ENCODE assay signal across 24 cellular contexts in genomic region chr3:59802045-59802444, GRCh38.
A peak's percentile ranks its signal among the peaks of the same experiment; 100 is the strongest.
DNase-seq lines count a peak whose midpoint lies in the region; ATAC-seq and TF ChIP-seq lines count a peak whose summit lies in the region.
"Had no signal": no experiment of that assay in that cellular context is flagged by ENCODE, and none has a peak within 500 bp of the region (broad histone marks: within the 10 kb centered on the region; RNA-seq: fewer than 3 reads in every experiment).

No MANE protein-coding gene starts in this region.

- no peaks in the 10 kb centered on the region for H3K27me3 ChIP-seq in CD4-positive, alpha-beta T cell (ENCODE audit: control insufficient read depth, insufficient read depth, low read length)

- no peak overlapping the region for H3K27ac ChIP-seq in CD4-positive, alpha-beta T cell (ENCODE audit: low read depth, low read length)

- POLR2A ChIA-PET in CD4-positive, alpha-beta T cell (lab: Charles Lee): no interaction called here

- TF ChIP-seq CTCF in brain (conservative IDR thresholded peaks at IDR 0.05) (no peak), progenitor cell of endocrine pancreas (IDR thresholded peaks at IDR 0.05; ENCODE audit: unreplicated experiment) (no peak)
- no peak for TF ChIP-seq CTCF in CD4-positive, alpha-beta T cell (IDR thresholded peaks at IDR 0.05)

- intact Hi-C loops in CD4-positive, alpha-beta T cell (cut with DNase I, micrococcal nuclease): no loop called here

- no peak for ATAC-seq in GM18861 (IDR thresholded peaks at IDR 0.05; ENCODE audit: unreplicated experiment)
- ATAC-seq in CD4-positive, alpha-beta T cell (ENCODE audit: poor library complexity): no peak
- ATAC-seq: HepG2, K562, Panc1 had no signal

- no peak overlapping the region for H3K4me3 Mint-ChIP-seq in brain
- no peak overlapping the region for H3K4me3 Mint-ChIP-seq in progenitor cell of endocrine pancreas (ENCODE audit: low read depth)
- no peak overlapping the region for H3K4me3 Mint-ChIP-seq in CD4-positive, alpha-beta T cell
- H3K4me3 Mint-ChIP-seq: CD8-positive, alpha-beta memory T cell; HFFc6 had no signal

- DNase-seq in NCI-H2171 treated with DMSO at 0.1 percent for 48 hours (lab: John Stamatoyannopoulos, UW) (peak; percentile 17), NCI-H2171 (lab: John Stamatoyannopoulos, UW) (no peak), NCI-H1105 treated with DMSO at 0.1 percent for 48 hours (lab: John Stamatoyannopoulos, UW) (peak; percentile 14), progenitor cell of endocrine pancreas (ENCODE audit: low spot score, unreplicated experiment) (no peak), NCI-H2196 (lab: John Stamatoyannopoulos, UW; ENCODE audit: unreplicated experiment) (no peak)
- DNase-seq in CD4-positive, alpha-beta T cell: no peak
- DNase-seq: AML-193; C1 segment of cervical spinal cord; Calu3; CD8-positive, alpha-beta memory T cell; GF-D8; H9; HFFc6; NCI-H1694; NCI-H2081 treated with DMSO at 0.1 percent for 48 hours; NCI-H446; NCI-H526; SIG-M5; SK-N-SH had no signal

- H3K9me3 Mint-ChIP-seq in brain: peaks cover 0 to under 1% (median 0%) of the 10 kb centered on the region in 5 experiments
- no peaks in the 10 kb centered on the region for H3K9me3 Mint-ChIP-seq in progenitor cell of endocrine pancreas (ENCODE audit: low read depth)
- no peaks in the 10 kb centered on the region for H3K9me3 Mint-ChIP-seq in CD4-positive, alpha-beta T cell
- H3K9me3 Mint-ChIP-seq: H9, HFFc6 had no signal

- no peaks in the 10 kb centered on the region for H3K9me3 ChIP-seq in CD4-positive, alpha-beta T cell (ENCODE audit: control insufficient read depth, low read length)
- H3K9me3 ChIP-seq: SK-N-SH had no signal

- H3K4me1 Mint-ChIP-seq in brain (peaks cover 40% of the 10 kb centered on the region), progenitor cell of endocrine pancreas (ENCODE audit: low read depth) (peaks cover 32% of the 10 kb centered on the region)
- H3K4me1 Mint-ChIP-seq in CD4-positive, alpha-beta T cell (ENCODE audit: low read depth): peaks cover 38% of the 10 kb centered on the region

- CTCF ChIA-PET in CD4-positive, alpha-beta T cell (lab: Charles Lee): no interaction called here

- H3K36me3 Mint-ChIP-seq in brain (no peaks in the 10 kb centered on the region), progenitor cell of endocrine pancreas (ENCODE audit: insufficient read depth) (no peaks in the 10 kb centered on the region)
- peaks cover 42% of the 10 kb centered on the region for H3K36me3 Mint-ChIP-seq in CD4-positive, alpha-beta T cell (ENCODE audit: low read depth)

- H3K27me3 Mint-ChIP-seq in brain: peaks cover 3% of the 10 kb centered on the region
- no peaks in the 10 kb centered on the region for H3K27me3 Mint-ChIP-seq in progenitor cell of endocrine pancreas
- H3K27me3 Mint-ChIP-seq in CD4-positive, alpha-beta T cell: no peaks in the 10 kb centered on the region

- peak overlapping the region in 4 of 5 experiments; percentile 40 to 90 (median 86) for H3K27ac Mint-ChIP-seq in brain
- peak overlapping the region; percentile 92 for H3K27ac Mint-ChIP-seq in progenitor cell of endocrine pancreas
- no peak overlapping the region for H3K27ac Mint-ChIP-seq in CD4-positive, alpha-beta T cell
- H3K27ac Mint-ChIP-seq: CD8-positive, alpha-beta memory T cell; HFFc6 had no signal

Comparison
In these comparisons a context has a peak if more than half of its experiments do, and no peak if none do; other contexts are left out.
1. DNase-seq: peak in NCI-H2171 treated with DMSO at 0.1 percent for 48 hours (single experiment) and NCI-H1105 treated with DMSO at 0.1 percent for 48 hours (single experiment); none in NCI-H2171 (single experiment), progenitor cell of endocrine pancreas (single experiment), CD4-positive, alpha-beta T cell (0 of 10) and NCI-H2196 (single experiment).